31 cellular contexts compared by ENCODE assay signal in genomic region chr13:113328851-113329250, GRCh38. TPM values are rescaled to one million over a fixed set of nuclear protein-coding genes. Genes with fewer than 3 reads are reported as not detected.
"Had no signal": no experiment of that assay in that cellular context is flagged by ENCODE, and none has a peak within 500 bp of the region (broad histone marks: within the 10 kb centered on the region; RNA-seq: fewer than 3 reads in every experiment).

No MANE protein-coding gene starts in this region.

- H3K4me1 Mint-ChIP-seq: activated naive CD8-positive, alpha-beta T cell treated with anti-CD3 and anti-CD28 coated beads, Interleukin-2, amount 50 U/mL, for 24 hours had no signal

- H3K4me3 Mint-ChIP-seq: activated naive CD4-positive, alpha-beta T cell treated with anti-CD3 and anti-CD28 coated beads for 36 hours; activated naive CD8-positive, alpha-beta T cell treated with anti-CD3 and anti-CD28 coated beads, Interleukin-2, amount 50 U/mL, for 24 hours; activated T-helper 1 cell treated with anti-CD3 and anti-CD28 coated beads, Interleukin-12 subunit alpha, Interleukin-12 subunit beta, Interleukin-2, Interleukin-4 antibody, amounts not matched to agents 30 ng/mL and 10 ng/mL and 1 ng/mL, durations not matched to agents 14 hours and 24 hours and 36 hours; natural killer cell had no signal

- H3K27ac Mint-ChIP-seq: activated naive CD4-positive, alpha-beta T cell treated with anti-CD3 and anti-CD28 coated beads for 36 hours; activated naive CD8-positive, alpha-beta T cell treated with anti-CD3 and anti-CD28 coated beads, Interleukin-2, amount 50 U/mL, for 24 hours; activated T-helper 1 cell treated with anti-CD3 and anti-CD28 coated beads, Interleukin-12 subunit alpha, Interleukin-12 subunit beta, Interleukin-2, Interleukin-4 antibody, amounts not matched to agents 30 ng/mL and 10 ng/mL and 1 ng/mL, durations not matched to agents 14 hours and 24 hours and 36 hours had no signal

- H3K27me3 ChIP-seq: breast epithelium, esophagus squamous epithelium, heart right ventricle, left lung, sigmoid colon, suprapubic skin, tibial artery had no signal

- H3K4me3 ChIP-seq: breast epithelium, esophagus squamous epithelium, heart right ventricle, left lung, lower lobe of right lung, prostate gland, sigmoid colon, smooth muscle cell, suprapubic skin, tibial artery had no signal

- ATAC-seq: activated CD4-positive, CD25-positive, alpha-beta regulatory T cell treated with anti-CD3 and anti-CD28 coated beads, Interleukin-2, amount 50 U/mL, for 24 hours; activated naive CD8-positive, alpha-beta T cell treated with anti-CD3 and anti-CD28 coated beads, Interleukin-2, amount 50 U/mL, for 24 hours; left lung had no signal

- H3K36me3 ChIP-seq: breast epithelium had no signal

- DNase-seq: activated CD4-positive, alpha-beta T cell treated with anti-CD3 and anti-CD28 coated beads for 48 hours; activated CD4-positive, alpha-beta T cell treated with anti-CD3 and anti-CD28 coated beads, Interleukin-2, amount 50 U/mL, for 48 hours; activated CD8-positive, alpha-beta memory T cell treated with anti-CD3 and anti-CD28 coated beads for 24 hours; activated effector memory CD4-positive, alpha-beta T cell treated with anti-CD3 and anti-CD28 coated beads, Interleukin-2, amount 50 U/mL, for 16 hours; activated naive CD4-positive, alpha-beta T cell treated with anti-CD3 and anti-CD28 coated beads for 36 hours; activated naive CD8-positive, alpha-beta T cell treated with anti-CD3 and anti-CD28 coated beads, Interleukin-2, amount 50 U/mL, for 24 hours; amygdala; central memory CD4-positive, alpha-beta T cell; esophagus squamous epithelium; foreskin melanocyte; heart right ventricle; kidney glomerular epithelial cell; lower lobe of right lung; mesenchymal stem cell; natural killer cell; sigmoid colon; stimulated activated CD4-positive, alpha-beta T cell treated with anti-CD3 and anti-CD28 coated beads, Interleukin-1b, Interleukin-23, amount 100 ng/mL, for 48 hours; stimulated activated CD4-positive, alpha-beta T cell treated with anti-CD3 and anti-CD28 coated beads, Interleukin-4, amount 100 ng/mL, for 4 hours; stimulated activated CD8-positive, alpha-beta memory T cell treated with anti-CD3 and anti-CD28 coated beads, Interleukin-4, amount 100 ng/mL, for 48 hours; stimulated activated naive CD4-positive, alpha-beta T cell; T-helper 1 cell; tibial artery had no signal

- H3K27ac ChIP-seq: breast epithelium, epithelial cell of prostate, esophagus squamous epithelium, left lung, lower lobe of right lung, prostate gland, sigmoid colon, suprapubic skin, tibial artery had no signal

- H3K4me2 ChIP-seq: smooth muscle cell had no signal

- H3K9me3 ChIP-seq: breast epithelium, esophagus squamous epithelium, heart right ventricle, left lung, lower lobe of right lung, prostate gland, sigmoid colon, suprapubic skin, tibial artery had no signal

- H3K27me3 Mint-ChIP-seq: activated naive CD8-positive, alpha-beta T cell treated with anti-CD3 and anti-CD28 coated beads, Interleukin-2, amount 50 U/mL, for 24 hours had no signal

- H3K9me3 Mint-ChIP-seq: activated naive CD4-positive, alpha-beta T cell treated with anti-CD3 and anti-CD28 coated beads for 36 hours; activated naive CD8-positive, alpha-beta T cell treated with anti-CD3 and anti-CD28 coated beads, Interleukin-2, amount 50 U/mL, for 24 hours; activated T-helper 1 cell treated with anti-CD3 and anti-CD28 coated beads, Interleukin-12 subunit alpha, Interleukin-12 subunit beta, Interleukin-2, Interleukin-4 antibody, amounts not matched to agents 30 ng/mL and 10 ng/mL and 1 ng/mL, durations not matched to agents 14 hours and 24 hours and 36 hours; natural killer cell had no signal

- H3K36me3 Mint-ChIP-seq: natural killer cell had no signal

- H3K4me1 ChIP-seq: breast epithelium, left lung, lower lobe of right lung, sigmoid colon, tibial artery had no signal

RNA-seq across cellular contexts. Expression of gene GRTP1, which starts 35.1 kb away (rescaled TPM):
- total RNA-seq: activated T-helper 1 cell treated with anti-CD3 and anti-CD28 coated beads, Interleukin-12 subunit alpha, Interleukin-12 subunit beta, Interleukin-2, Interleukin-4 antibody, amounts not matched to agents 30 ng/mL and 10 ng/mL and 1 ng/mL, durations not matched to agents 14 hours and 24 hours and 36 hours; glomerular endothelial cell; natural killer cell had no signal
